ENCODE assay signal across 8 cellular contexts in the genomic region with DNA sequence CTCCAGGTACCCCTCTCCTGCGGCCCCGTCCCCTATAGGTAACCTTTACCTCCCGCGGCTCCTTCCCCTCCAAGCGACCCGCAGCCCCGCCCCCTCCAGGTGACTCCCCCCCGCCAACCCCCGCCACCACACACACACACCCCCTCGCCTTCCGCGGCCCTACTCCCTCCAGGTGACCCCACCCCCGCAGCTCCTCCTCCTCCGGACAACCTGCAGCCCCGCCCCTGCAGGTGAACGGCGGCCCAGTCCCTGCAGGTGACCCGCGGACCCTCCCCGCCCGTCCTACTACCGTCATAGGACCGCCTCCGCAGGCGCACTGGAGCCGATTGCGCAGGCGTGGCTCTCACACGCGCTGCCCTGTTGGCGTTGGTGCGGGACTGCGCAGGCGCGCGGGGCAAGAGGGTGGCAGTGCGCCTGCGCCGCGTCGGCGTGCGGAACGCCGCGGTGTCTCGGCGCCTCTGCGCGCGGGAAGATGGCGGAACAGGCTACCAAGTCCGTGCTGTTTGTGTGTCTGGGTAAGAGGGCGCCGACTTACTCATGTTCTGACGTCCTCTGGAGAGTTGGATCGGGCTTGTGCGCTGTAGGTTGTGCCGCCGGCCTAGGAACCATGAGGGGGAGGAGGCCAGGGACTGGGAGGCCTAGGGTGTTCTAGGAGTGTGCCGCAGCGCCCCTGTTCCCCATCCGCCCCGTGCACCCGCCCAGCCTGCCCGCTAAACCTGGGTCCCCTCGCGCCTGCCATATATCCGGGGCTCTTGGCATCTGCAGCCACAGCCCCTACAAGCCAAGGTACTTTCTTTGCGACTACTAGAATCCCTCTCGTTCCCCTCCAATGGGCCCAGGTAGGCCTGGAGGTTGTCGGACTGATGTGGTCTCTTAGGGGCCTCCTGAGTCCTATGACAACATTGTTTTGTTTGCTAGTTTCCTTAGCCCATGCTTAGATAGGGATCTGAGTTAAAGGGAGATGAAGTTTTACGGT. TPM values are rescaled to one million over a fixed set of nuclear protein-coding genes. Genes with fewer than 3 reads are reported as not detected.
A peak's percentile ranks its signal among the peaks of the same experiment; 100 is the strongest.
DNase-seq lines count a peak whose midpoint lies in the region; ATAC-seq, FAIRE-seq and TF ChIP-seq lines count a peak whose summit lies in the region.

A gene (plus strand): TSS at position 455 of the 976 bp plus-strand sequence. CDS start 18 bp downstream, at position 473.

- peak within 1 kb of the TSS; percentile 100 for H3K4me3 ChIP-seq in GM23248
- H3K4me3 ChIP-seq in Karpas-422 (ENCODE audit: low read length), result peak within 1 kb of the TSS; percentile 100
- H3K4me3 ChIP-seq in esophagus squamous epithelium, result peak within 1 kb of the TSS; percentile 73 to 90 (median 84)

- DNase-seq in Daoy (ENCODE audit: low read depth) (peak; percentile 98), GM23248 (peak; percentile 98), Karpas-422 (peak; percentile 98), RCC 7860 (ENCODE audit: low spot score) (peak; percentile 84), esophagus squamous epithelium (lab: John Stamatoyannopoulos, UW) (peak; percentile 46), myocyte (ENCODE audit: low read depth) (peak; percentile 92)
- peak; percentile 94 to 95 for DNase-seq in activated T-cell treated with anti-CD3 and anti-CD28 coated beads, Interleukin-2, amount 50 U/mL, for 72 hours
- DNase-seq in stimulated activated CD8-positive, alpha-beta memory T cell treated with anti-CD3 and anti-CD28 coated beads, Interleukin-7, amount 100 ng/mL, for 4 hours (ENCODE audit: low read depth in 2 of 2), result peak; percentile 89 to 94

- H3K4me2 ChIP-seq in GM23248 (ENCODE audit: unreplicated experiment) (peak within 1 kb of the TSS; percentile 99), Karpas-422 (ENCODE audit: low read depth, low read length, poor library complexity, severe bottlenecking) (peak within 1 kb of the TSS; percentile 91)

- TF ChIP-seq POLR2A in esophagus squamous epithelium (IDR thresholded peaks at IDR 0.05), result peak in 3 of 4 donors; percentile 73 to 91 (median 87)

- H3K9me3 Mint-ChIP-seq in activated T-cell treated with anti-CD3 and anti-CD28 coated beads, Interleukin-2, amount 50 U/mL, for 72 hours, result no peaks in the 10 kb centered on the region

- H3K27ac ChIP-seq in GM23248 (peak within 1 kb of the TSS; percentile 81), Karpas-422 (ENCODE audit: low read length) (peak within 1 kb of the TSS; percentile 50; the same call in 1 of the 2 replicates), esophagus squamous epithelium (peak within 1 kb of the TSS; percentile 88 to 95 (median 94))

- H3K4me3 Mint-ChIP-seq in activated T-cell treated with anti-CD3 and anti-CD28 coated beads, Interleukin-2, amount 50 U/mL, for 72 hours, result peak within 1 kb of the TSS; percentile 90 to 93

- H3K27me3 ChIP-seq in GM23248 (replicated peaks; ENCODE audit: insufficient read depth), result no peaks in the 10 kb centered on the region
- H3K27me3 ChIP-seq in Karpas-422 (ENCODE audit: low read length), result no peaks in the 10 kb centered on the region
- H3K27me3 ChIP-seq in esophagus squamous epithelium, result no peaks in the 10 kb centered on the region

- H3K79me2 ChIP-seq in GM23248 (ENCODE audit: insufficient read depth) (peaks cover 66% of the 10 kb centered on the region), Karpas-422 (ENCODE audit: low read length) (peaks cover 50% of the 10 kb centered on the region)

- H3K9ac ChIP-seq in GM23248, result peak within 1 kb of the TSS; percentile 100
- H3K9ac ChIP-seq in Karpas-422 (ENCODE audit: low read length), result peak within 1 kb of the TSS; percentile 99

- no peaks in the 10 kb centered on the region for H3K36me3 ChIP-seq in GM23248 (ENCODE audit: low read depth)
- peaks cover 7% of the 10 kb centered on the region; the same call in 1 of the 2 replicates for H3K36me3 ChIP-seq in Karpas-422 (ENCODE audit: insufficient read depth, low read length)
- peaks cover 0 to 3% (median 0%) of the 10 kb centered on the region in 3 donors for H3K36me3 ChIP-seq in esophagus squamous epithelium

- in situ Hi-C loops in GM23248 (cut with MboI), result no loop called here

- H3K4me1 Mint-ChIP-seq in activated T-cell treated with anti-CD3 and anti-CD28 coated beads, Interleukin-2, amount 50 U/mL, for 72 hours (ENCODE audit: low read depth), result peaks cover 40% of the 10 kb centered on the region

- H3K27me3 Mint-ChIP-seq in activated T-cell treated with anti-CD3 and anti-CD28 coated beads, Interleukin-2, amount 50 U/mL, for 72 hours (ENCODE audit: low read depth), result no peaks in the 10 kb centered on the region

- H3K36me3 Mint-ChIP-seq in activated T-cell treated with anti-CD3 and anti-CD28 coated beads, Interleukin-2, amount 50 U/mL, for 72 hours (ENCODE audit: insufficient read depth in 2 of 2), result peaks cover 4 to 11% of the 10 kb centered on the region in 2 donors

- H3K9me2 ChIP-seq in GM23248 (ENCODE audit: insufficient read depth), result no peaks in the 10 kb centered on the region
- H3K9me2 ChIP-seq in Karpas-422 (replicated peaks; ENCODE audit: insufficient read depth, low read length), result no peaks in the 10 kb centered on the region

- no peaks in the 10 kb centered on the region; the same call in 1 of the 2 replicates for H3F3A ChIP-seq in GM23248 (ENCODE audit: insufficient read depth)

- 1% methylated on average over 51 to 58 of the region's 73 CpGs for WGBS in GM23248 (ENCODE audit: low coverage in 1 of 2, low lambda C conversion rate in 2 of 2, missing lambda C conversion rate in 2 of 2), 2 experiments
- 0 to 4% methylated on average over 2 to 4 of the region's 73 CpGs for WGBS in esophagus squamous epithelium, 2 donors

- ATAC-seq in activated T-cell treated with anti-CD3 and anti-CD28 coated beads, Interleukin-2, amount 50 U/mL, for 72 hours (replicated peaks in 1 of 2), result peak; percentile 89

- TF ChIP-seq CTCF in esophagus squamous epithelium (IDR thresholded peaks at IDR 0.05), result peak in 1 of 6 experiments; percentile 47

- intact Hi-C loops in esophagus squamous epithelium (cut with DNase I), result no loop called here

- H3K9me3 ChIP-seq in GM23248 (ENCODE audit: low read depth) (no peaks in the 10 kb centered on the region), Karpas-422 (ENCODE audit: low read length) (no peaks in the 10 kb centered on the region), esophagus squamous epithelium (no peaks in the 10 kb centered on the region)

- peak within 1 kb of the TSS; percentile 92 for H2AFZ ChIP-seq in GM23248
- peak within 1 kb of the TSS; percentile 92 for H2AFZ ChIP-seq in Karpas-422 (ENCODE audit: low read length)

- H3K27ac Mint-ChIP-seq in activated T-cell treated with anti-CD3 and anti-CD28 coated beads, Interleukin-2, amount 50 U/mL, for 72 hours, result peak within 1 kb of the TSS; percentile 93

- FAIRE-seq in RCC 7860 (lab: Jason Lieb, UNC), result no peak

- peaks cover 15% of the 10 kb centered on the region; the same call in 1 of the 2 replicates for H4K20me1 ChIP-seq in GM23248 (ENCODE audit: insufficient read depth)
- H4K20me1 ChIP-seq in Karpas-422 (ENCODE audit: insufficient read depth, low read depth, low read length), result peaks cover 27% of the 10 kb centered on the region

- H3K4me1 ChIP-seq in GM23248 (ENCODE audit: insufficient read depth) (peaks cover 7% of the 10 kb centered on the region), Karpas-422 (ENCODE audit: low read length) (peaks cover 44% of the 10 kb centered on the region), esophagus squamous epithelium (peaks cover 0 to 84% (median 17%) of the 10 kb centered on the region in 3 donors)

RNA-seq across cellular contexts. Expression of the gene that starts here (rescaled TPM):
- 169 and 195 TPM in 2 replicates for total RNA-seq in Daoy (2014; rRNA removed; shearing (Covaris generic))
- 116 and 183 TPM in 2 replicates for total RNA-seq in GM23248 (2014; rRNA removed; shearing (Covaris generic))
- polyA plus RNA-seq in GM23248 (2016; fragmentation: Nextera tagmentation; extraction: Ambion mirVana), result 156 TPM in 2 replicates
- total RNA-seq in Karpas-422 (2014; rRNA removed; shearing (Covaris generic); ENCODE audit: low replicate concordance), result 145 and 185 TPM in 2 replicates
- total RNA-seq in activated T-cell treated with anti-CD3 and anti-CD28 coated beads, Interleukin-2, amount 50 U/mL, for 72 hours, result 100 to 1,000 TPM; 141 to 163 TPM
- total RNA-seq in esophagus squamous epithelium (10 to 100 TPM; 50.3 to 93.1 (median 82.0) TPM), myocyte (113 and 114 TPM in 2 replicates)
- polyA plus RNA-seq in myocyte (2012), result 87.2 TPM

Comparison
In these comparisons a context has a peak if more than half of its experiments do, and no peak if none do; other contexts are left out.
1. Peak in every context shown above with its lines: DNase-seq, ATAC-seq, H3K4me3 ChIP-seq and H3K27ac ChIP-seq.
2. DNase-seq: peak in every context shown above with its lines; median percentile 98 in Daoy; 98 in GM23248; 98 in Karpas-422; 94 in activated T-cell treated with anti-CD3 and anti-CD28 coated beads, Interleukin-2, amount 50 U/mL, for 72 hours; 92 in myocyte; 92 in stimulated activated CD8-positive, alpha-beta memory T cell treated with anti-CD3 and anti-CD28 coated beads, Interleukin-7, amount 100 ng/mL, for 4 hours; 84 in RCC 7860; 46 in esophagus squamous epithelium.